ENCODE assay signal across 1 cellular context in the genomic region with DNA sequence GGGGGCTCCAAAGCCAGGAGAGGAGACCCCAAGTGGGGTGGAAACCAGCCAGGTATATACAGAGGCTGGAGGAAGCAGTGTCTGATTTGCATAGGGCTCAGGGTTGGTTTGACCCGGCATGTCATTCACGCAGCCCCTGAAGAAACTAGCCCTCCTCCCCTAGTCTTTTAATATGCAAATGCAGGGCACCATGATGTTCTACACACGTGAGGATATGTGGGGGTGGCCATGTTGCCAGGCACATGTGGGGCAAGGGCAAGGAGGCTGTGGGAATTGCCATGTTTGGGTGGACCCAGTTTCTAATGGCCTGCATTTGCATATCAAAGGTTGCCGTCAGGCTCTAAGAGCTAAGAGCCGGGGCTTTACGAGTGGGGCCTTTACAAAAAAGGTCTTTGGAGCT.
TF ChIP-seq lines count a peak whose summit lies in the region.

No MANE protein-coding gene starts in this region.

TF ChIP-seq in H1, 55 proteins besides CTCF, POLR2A, EP300 and RAD21 (continued from another document):
- TF ChIP-seq, protein P1, sequence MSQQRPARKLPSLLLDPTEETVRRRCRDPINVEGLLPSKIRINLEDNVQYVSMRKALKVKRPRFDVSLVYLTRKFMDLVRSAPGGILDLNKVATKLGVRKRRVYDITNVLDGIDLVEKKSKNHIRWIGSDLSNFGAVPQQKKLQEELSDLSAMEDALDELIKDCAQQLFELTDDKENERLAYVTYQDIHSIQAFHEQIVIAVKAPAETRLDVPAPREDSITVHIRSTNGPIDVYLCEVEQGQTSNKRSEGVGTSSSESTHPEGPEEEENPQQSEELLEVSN (IDR thresholded peaks at IDR 0.05): peak; percentile 57
- TF ChIP-seq EGR1 (IDR thresholded peaks at IDR 0.05; ENCODE audit: borderline replicate concordance, low read depth, low read length) (no peak), YY1 (IDR thresholded peaks at IDR 0.05; ENCODE audit: low read depth, low read length) (0 out of 2 replicates have a peak, but pooled peaks have one; percentile 53), MAFK (IDR thresholded peaks at IDR 0.05; ENCODE audit: low read depth, low read length) (no peak), RNF2 (IDR thresholded peaks at IDR 0.05; ENCODE audit: borderline replicate concordance, low read depth, low read length, missing control alignments, poor library complexity, severe bottlenecking) (no peak), POU5F1 (IDR thresholded peaks at IDR 0.05; ENCODE audit: low read depth, low read length) (0 out of 2 replicates have a peak, but pooled peaks have one; percentile 38), SUZ12 (IDR thresholded peaks at IDR 0.05; ENCODE audit: low read length) (no peak), GABPA (IDR thresholded peaks at IDR 0.05; ENCODE audit: borderline replicate concordance, insufficient read depth, low read length) (no peak), BACH1 (IDR thresholded peaks at IDR 0.05; ENCODE audit: low read length) (no peak), CBX8 (IDR thresholded peaks at IDR 0.05; ENCODE audit: borderline replicate concordance, low read depth, low read length) (no peak), SRF (IDR thresholded peaks at IDR 0.05; ENCODE audit: low read depth, low read length) (0 out of 2 replicates have a peak, but pooled peaks have one; percentile 43)
